Comparison of ENCODE assay signal across 10 cellular contexts in the genomic region with DNA sequence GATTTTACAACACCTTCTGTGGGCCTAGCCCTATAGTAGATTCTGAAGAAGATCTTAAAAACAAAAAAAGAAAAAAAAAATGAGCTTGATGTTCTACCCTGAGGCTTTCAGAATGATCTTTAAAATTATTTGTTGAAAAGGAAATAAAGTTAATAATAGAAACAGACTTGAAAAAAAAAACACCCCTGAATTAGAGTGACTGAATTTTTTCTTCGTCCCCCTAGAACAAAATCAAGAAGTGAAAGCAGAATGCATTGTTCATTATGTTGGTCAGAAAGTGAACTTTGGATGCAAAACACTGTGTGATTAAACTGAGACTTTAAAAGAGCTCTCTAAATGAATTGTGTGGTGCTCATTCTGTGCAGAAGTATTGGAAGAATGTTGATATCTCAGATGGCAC.
"Had no signal": no experiment of that assay in that cellular context is flagged by ENCODE, and none has a peak within 500 bp of the region (broad histone marks: within the 10 kb centered on the region; RNA-seq: fewer than 3 reads in every experiment).

No MANE protein-coding gene starts in this region.

- H3K9ac ChIP-seq: GM23248 had no signal

- H3K4me3 Mint-ChIP-seq: HFFc6 had no signal

- H3K36me3 Mint-ChIP-seq: IgD-negative memory B cell had no signal

- DNase-seq: GM23248, GOT3, H7, HFFc6, KBM-7 had no signal

- H3K4me3 ChIP-seq: GM23248, HAP-1 had no signal

- H3K27me3 Mint-ChIP-seq: IgD-negative memory B cell had no signal

- H3K27ac ChIP-seq: GM23248, HL-60 had no signal

- H3K36me3 ChIP-seq: HAP-1 had no signal

- H3K4me1 ChIP-seq: HAP-1 had no signal

- ATAC-seq: HCT116, HepG2 had no signal

- FAIRE-seq: HepG2 had no signal

- H3K4me1 Mint-ChIP-seq: IgD-negative memory B cell had no signal

- H3K9me3 ChIP-seq: HAP-1 had no signal

- H3K27ac Mint-ChIP-seq: HFFc6, IgD-negative memory B cell had no signal
